Comparison of ENCODE assay signal across 16 cellular contexts in genomic region chr5:162657076-162657475, GRCh38.
A peak's percentile ranks its signal among the peaks of the same experiment; 100 is the strongest.
DNase-seq lines count a peak whose midpoint lies in the region; ATAC-seq and TF ChIP-seq lines count a peak whose summit lies in the region.
"Had no signal": no experiment of that assay in that cellular context is flagged by ENCODE, and none has a peak within 500 bp of the region (broad histone marks: within the 10 kb centered on the region; RNA-seq: fewer than 3 reads in every experiment).

No MANE protein-coding gene starts in this region.

- no peaks in the 10 kb centered on the region for H3K4me1 ChIP-seq in psoas muscle
- H3K4me1 ChIP-seq: HAP-1 had no signal

- TF ChIP-seq CTCF in epithelial cell of esophagus (IDR thresholded peaks at IDR 0.05; ENCODE audit: insufficient read depth, low read depth, low read length, missing control alignments), result no peak
- no peak for TF ChIP-seq CTCF in GM13977 (IDR thresholded peaks at IDR 0.05; ENCODE audit: extremely low read depth, insufficient read depth, missing control alignments)
- no peak for TF ChIP-seq CTCF in psoas muscle (IDR thresholded peaks at IDR 0.05)

- H3K27ac ChIP-seq in psoas muscle, result no peak overlapping the region
- H3K27ac ChIP-seq: BLaER1 treated with 17β-estradiol and CSF1 and Interleukin-3, amounts not matched to agents 10 nM and 100 nM had no signal

- DNase-seq in A172 (ENCODE audit: low spot score) (peak; percentile 50), HT1080 (ENCODE audit: low read depth) (peak; percentile 9), epithelial cell of esophagus (ENCODE audit: low read depth) (peak; percentile 4), renal cortical epithelial cell (ENCODE audit: low read depth) (peak; percentile 33), GM13977 (ENCODE audit: low spot score) (no peak), psoas muscle (no peak)
- DNase-seq: 8988T; ACHN; Calu3; CD4-positive, CD25-positive, alpha-beta regulatory T cell; DMS 273 treated with DMSO at 0.1 percent for 48 hours; DMS79 treated with DMSO at 0.1 percent for 48 hours; EL had no signal

- ATAC-seq in GM21717 (IDR thresholded peaks at IDR 0.05; ENCODE audit: unreplicated experiment) (no peak), psoas muscle (no peak)

- no peaks in the 10 kb centered on the region for H3K9me3 ChIP-seq in psoas muscle
- H3K9me3 ChIP-seq: BLaER1 treated with 17β-estradiol and CSF1 and Interleukin-3, amounts not matched to agents 10 nM and 100 nM; HAP-1 had no signal

- in situ Hi-C loops in GM13977 (cut with MboI; ENCODE audit: low pct_unique_long_range_greater_than_20kb, low sequenced_read_pairs, unreplicated experiment), result no loop called here

- no peaks in the 10 kb centered on the region for H3K36me3 ChIP-seq in psoas muscle (ENCODE audit: insufficient read depth in 1 of 2, low read depth in 1 of 2)
- H3K36me3 ChIP-seq: BLaER1 treated with 17β-estradiol and CSF1 and Interleukin-3, amounts not matched to agents 10 nM and 100 nM; HAP-1 had no signal

- H3K27me3 ChIP-seq in psoas muscle (ENCODE audit: insufficient read depth in 3 of 3, low read length in 2 of 3), result no peaks in the 10 kb centered on the region
- H3K27me3 ChIP-seq: BLaER1 treated with 17β-estradiol and CSF1 and Interleukin-3, amounts not matched to agents 10 nM and 100 nM had no signal

- intact Hi-C loops in psoas muscle (cut with DNase I), result no loop called here

- WGBS in psoas muscle, 3 donors, result 67 to 73% (median 69%) methylated on average over 3 of the region's 3 CpGs

- H3K4me3 ChIP-seq in epithelial cell of esophagus (ENCODE audit: low read length), result no peak overlapping the region
- no peak overlapping the region for H3K4me3 ChIP-seq in psoas muscle
- H3K4me3 ChIP-seq: BLaER1 treated with 17β-estradiol and CSF1 and Interleukin-3, amounts not matched to agents 10 nM and 100 nM; HAP-1 had no signal

Comparison
In these comparisons a context has a peak if more than half of its experiments do, and no peak if none do; other contexts are left out.
1. DNase-seq: peak in A172 (single experiment), HT1080 (single experiment), epithelial cell of esophagus (single experiment) and renal cortical epithelial cell (single experiment); none in GM13977 (single experiment) and psoas muscle (0 of 2).